In genomic region chr2:96114903-96115581, GRCh38 we compare ENCODE assay signal across 13 cellular contexts. TPM values are rescaled to one million over a fixed set of nuclear protein-coding genes. Genes with fewer than 3 reads are reported as not detected.
DNase-seq lines count a peak whose midpoint lies in the region; ATAC-seq and TF ChIP-seq lines count a peak whose summit lies in the region.
"Had no signal": no experiment of that assay in that cellular context is flagged by ENCODE, and none has a peak within 500 bp of the region (broad histone marks: within the 10 kb centered on the region; RNA-seq: fewer than 3 reads in every experiment).

No MANE protein-coding gene starts in this region.

- H3K4me1 ChIP-seq in esophagus muscularis mucosa = peaks cover 12 to 20% (median 17%) of the 10 kb centered on the region in 4 donors
- H3K4me1 ChIP-seq in osteoblast (ENCODE audit: insufficient read depth, low read length) = no peaks in the 10 kb centered on the region

- H3K4me3 ChIP-seq in esophagus muscularis mucosa (peak overlapping the region; percentile 17 to 72 (median 64)), osteoblast (ENCODE audit: insufficient read depth, low read length) (no peak overlapping the region)

- H2AFZ ChIP-seq in osteoblast (ENCODE audit: low read length) = no peak overlapping the region

- H3K9me3 Mint-ChIP-seq in WTC11 = no peaks in the 10 kb centered on the region

- 91% methylated on average over 20 of the region's 24 CpGs for WGBS in esophagus muscularis mucosa

- no peak overlapping the region for H3K4me2 ChIP-seq in osteoblast (ENCODE audit: insufficient read depth, low read length)

- no peak overlapping the region for H3K27ac Mint-ChIP-seq in WTC11

- peak overlapping the region; percentile 75 for H3K4me3 Mint-ChIP-seq in WTC11

- peak; percentile 8 for DNase-seq in activated CD8-positive, alpha-beta memory T cell treated with anti-CD3 and anti-CD28 coated beads, Interleukin-2, amount 50 U/mL, for 4 hours
- no peak for DNase-seq in activated CD8-positive, alpha-beta memory T cell treated with anti-CD3 and anti-CD28 coated beads, Interleukin-2, amount 50 U/mL, for 48 hours
- DNase-seq in WTC11 (ENCODE audit: low spot score) (no peak), esophagus muscularis mucosa (ENCODE audit: extremely low spot score) (no peak), osteoblast (ENCODE audit: insufficient read length, low spot score, missing footprints) (peak; percentile 76), GM19238 (ENCODE audit: insufficient read length, low spot score) (no peak), NCI-H146 (lab: John Stamatoyannopoulos, UW) (no peak), NCI-H2171 (lab: John Stamatoyannopoulos, UW) (no peak)
- DNase-seq: NCI-H1105; NCI-H524; stimulated activated CD8-positive, alpha-beta memory T cell treated with anti-CD3 and anti-CD28 coated beads, Interleukin-4, amount 100 ng/mL, for 48 hours; uterus had no signal

- H3K36me3 ChIP-seq in esophagus muscularis mucosa (no peaks in the 10 kb centered on the region), osteoblast (ENCODE audit: insufficient read depth, low read length) (no peaks in the 10 kb centered on the region)
- H3K36me3 ChIP-seq: uterus had no signal

- POLR2A ChIA-PET in WTC11 (lab: Charles Lee) = no interaction called here

- no peak overlapping the region for H3K27ac ChIP-seq in esophagus muscularis mucosa (replicated peaks in 1 of 4)
- H3K27ac ChIP-seq in osteoblast (ENCODE audit: low read depth, low read length) = no peak overlapping the region
- H3K27ac ChIP-seq: uterus had no signal

- CTCF ChIA-PET in WTC11 (lab: Charles Lee) = interaction anchor here (1.2 to 4.3 kb wide), 4 partner anchors 23 to 152 kb away, joined by 7 to 49 read pairs (median 24); partner anchors contain the start of gene ASTL

- H3K27me3 ChIP-seq in esophagus muscularis mucosa (peaks cover 8 to 62% (median 24%) of the 10 kb centered on the region in 4 donors), osteoblast (ENCODE audit: insufficient read depth, low read length) (peaks cover 51% of the 10 kb centered on the region)

- TF ChIP-seq EP300 in esophagus muscularis mucosa (IDR thresholded peaks at IDR 0.05) = no peak

- ATAC-seq in WTC11 = no peak

- peaks cover 37% of the 10 kb centered on the region for H3K27me3 Mint-ChIP-seq in WTC11 (ENCODE audit: low read depth)

- peaks cover 23% of the 10 kb centered on the region for H3K4me1 Mint-ChIP-seq in WTC11

- intact Hi-C loops in esophagus muscularis mucosa (cut with DNase I) = loop anchor here (5.0 kb wide), 1 partner anchor 123 kb away; the partner anchor contains the start of gene ANKRD36C

- no peak for TF ChIP-seq POLR2A in esophagus muscularis mucosa (IDR thresholded peaks at IDR 0.05; ENCODE audit: low read depth)

- H4K20me1 ChIP-seq in osteoblast (ENCODE audit: insufficient read depth, low read length) = no peaks in the 10 kb centered on the region

- TF ChIP-seq CTCF in WTC11 (IDR thresholded peaks at IDR 0.05) (no peak), esophagus muscularis mucosa (IDR thresholded peaks at IDR 0.05) (no peak), osteoblast (IDR thresholded peaks at IDR 0.05; ENCODE audit: extremely low read depth, low read depth, low read length) (no peak)

- H3K9me3 ChIP-seq in esophagus muscularis mucosa (no peaks in the 10 kb centered on the region), osteoblast (ENCODE audit: low read depth, low read length) (no peaks in the 10 kb centered on the region)
- H3K9me3 ChIP-seq: uterus had no signal

- H3K79me2 ChIP-seq in osteoblast (ENCODE audit: insufficient read depth, low read length) = no peaks in the 10 kb centered on the region

- no peaks in the 10 kb centered on the region for H3K36me3 Mint-ChIP-seq in WTC11

TF ChIP-seq in WTC11, 78 proteins besides CTCF, POLR2A, EP300 and RAD21:
- TF ChIP-seq ZNF512 (CRISPR knock-in tag; IDR thresholded peaks at IDR 0.05; ENCODE audit: borderline replicate concordance) = no peak
- no peak for TF ChIP-seq FOXJ3 (CRISPR knock-in tag; IDR thresholded peaks at IDR 0.05; ENCODE audit: borderline replicate concordance)
- TF ChIP-seq NFE2L1 (CRISPR knock-in tag; IDR thresholded peaks at IDR 0.05) = no peak
- no peak for TF ChIP-seq E2F1 (CRISPR knock-in tag; IDR thresholded peaks at IDR 0.05)
- no peak for TF ChIP-seq MYBL2 (CRISPR knock-in tag; IDR thresholded peaks at IDR 0.05)
- no peak for TF ChIP-seq SMAD4 (CRISPR knock-in tag; IDR thresholded peaks at IDR 0.05)
- no peak for TF ChIP-seq ATF2 (CRISPR knock-in tag; IDR thresholded peaks at IDR 0.05; ENCODE audit: borderline replicate concordance, low read depth)
- TF ChIP-seq JAZF1 (CRISPR knock-in tag; IDR thresholded peaks at IDR 0.05) = no peak
- TF ChIP-seq FOXP4 (CRISPR knock-in tag; IDR thresholded peaks at IDR 0.05) = no peak
- no peak for TF ChIP-seq AR (CRISPR knock-in tag; IDR thresholded peaks at IDR 0.05)
TF ChIP-seq in WTC11: peak in this region for 0.

RNA-seq across cellular contexts. Expression of gene ADRA2B, which starts 1.3 kb away (rescaled TPM):
- total RNA-seq in WTC11 (2021) (4.7 to 6.3 TPM (median 5.8 TPM) in 3 replicates), esophagus muscularis mucosa (1 to 10 TPM; 2.1 to 6.0 (median 4.0) TPM), osteoblast (under 0.01 TPM in 1 of 2 replicates, not detected in the other)
- total RNA-seq: A673 had no signal

RNA-seq across cellular contexts. Expression of gene ASTL, which starts 23.3 kb away (rescaled TPM):
- total RNA-seq in WTC11 (2021) = 0.69 to 1.4 TPM (median 0.79 TPM) in 3 replicates
- not detected for total RNA-seq in esophagus muscularis mucosa
- not detected in 2 replicates for total RNA-seq in osteoblast
- total RNA-seq: A673, uterus had no signal

RNA-seq across cellular contexts. Expression of gene DUSP2, which starts 30.2 kb away (rescaled TPM):
- total RNA-seq in WTC11 (2021) (4.7 to 6.8 TPM (median 5.8 TPM) in 3 replicates), esophagus muscularis mucosa (1 to 10 TPM; 1.1 to 5.5 (median 1.7) TPM), osteoblast (2.7 and 3.3 TPM in 2 replicates)

Comparison
In these comparisons a context has a peak if more than half of its experiments do, and no peak if none do; other contexts are left out.
1. DNase-seq: peak in activated CD8-positive, alpha-beta memory T cell treated with anti-CD3 and anti-CD28 coated beads, Interleukin-2, amount 50 U/mL, for 4 hours (single experiment) and osteoblast (single experiment); none in activated CD8-positive, alpha-beta memory T cell treated with anti-CD3 and anti-CD28 coated beads, Interleukin-2, amount 50 U/mL, for 48 hours (single experiment), WTC11 (single experiment), esophagus muscularis mucosa (single experiment), GM19238 (single experiment), NCI-H146 (single experiment) and NCI-H2171 (single experiment).